In genomic region chr10:113187066-113187777, GRCh38 we compare ENCODE assay signal across 12 cellular contexts.
DNase-seq lines count a peak whose midpoint lies in the region; ATAC-seq, FAIRE-seq and TF ChIP-seq lines count a peak whose summit lies in the region.
"Had no signal": no experiment of that assay in that cellular context is flagged by ENCODE, and none has a peak within 500 bp of the region (broad histone marks: within the 10 kb centered on the region; RNA-seq: fewer than 3 reads in every experiment).

No MANE protein-coding gene starts in this region.

- peaks cover 50% of the 10 kb centered on the region for H3K27me3 Mint-ChIP-seq in Calu3 (ENCODE audit: unreplicated experiment)

- H3K27ac Mint-ChIP-seq in Calu3 (ENCODE audit: unreplicated experiment) = no peak overlapping the region

- H3K4me1 Mint-ChIP-seq in Calu3 (ENCODE audit: low read depth, unreplicated experiment) = no peaks in the 10 kb centered on the region

- no TSS peak for BruUV-seq in Calu3 (replicated peaks; lab: Mats Ljungman, UMichigan)

- intact Hi-C loops in Calu3 (cut with micrococcal nuclease; ENCODE audit: unreplicated experiment) = no loop called here

- CTCF ChIA-PET in Calu3 (lab: Charles Lee) = no interaction called here

- ATAC-seq in GM21717 (IDR thresholded peaks at IDR 0.05; ENCODE audit: unreplicated experiment) = no peak

- H3K36me3 Mint-ChIP-seq in Calu3 (ENCODE audit: insufficient read depth, unreplicated experiment) = no peaks in the 10 kb centered on the region

- FAIRE-seq in D721Med (lab: Jason Lieb, UNC) = no peak
- FAIRE-seq: A204.1, keratinocyte had no signal

- TF ChIP-seq CTCF in Calu3 (IDR thresholded peaks at IDR 0.05; ENCODE audit: unreplicated experiment) = no peak
- TF ChIP-seq CTCF in D721Med (IDR thresholded peaks at IDR 0.05; ENCODE audit: insufficient read depth, missing control alignments) = no peak

- peaks cover 3% of the 10 kb centered on the region for H3K9me3 Mint-ChIP-seq in Calu3 (ENCODE audit: low read depth, unreplicated experiment)

- no peak overlapping the region for H3K4me3 Mint-ChIP-seq in Calu3 (ENCODE audit: low read depth, unreplicated experiment)

- DNase-seq in NCI-H2171 treated with DMSO at 0.1 percent for 48 hours (lab: John Stamatoyannopoulos, UW) (peak; percentile 7), NCI-H2171 (lab: John Stamatoyannopoulos, UW) (no peak), cerebellum (ENCODE audit: low spot score) (peak; percentile 26), left kidney (ENCODE audit: low read depth, low spot score) (peak; percentile 57), superior temporal gyrus (ENCODE audit: extremely low spot score) (peak; percentile 52), Calu3 (no peak), D721Med (ENCODE audit: insufficient read length, low spot score) (no peak)
- DNase-seq: activated CD4-positive, CD25-positive, alpha-beta regulatory T cell; activated effector memory CD4-positive, alpha-beta T cell treated with Interleukin-2 at 50 U/mL for 16 hours had no signal

Comparison
In these comparisons a context has a peak if more than half of its experiments do, and no peak if none do; other contexts are left out.
1. DNase-seq: peak in NCI-H2171 treated with DMSO at 0.1 percent for 48 hours (single experiment), cerebellum (single experiment), left kidney (single experiment) and superior temporal gyrus (single experiment); none in NCI-H2171 (single experiment), Calu3 (single experiment) and D721Med (single experiment).